1 cellular context compared by ENCODE assay signal in the genomic region with DNA sequence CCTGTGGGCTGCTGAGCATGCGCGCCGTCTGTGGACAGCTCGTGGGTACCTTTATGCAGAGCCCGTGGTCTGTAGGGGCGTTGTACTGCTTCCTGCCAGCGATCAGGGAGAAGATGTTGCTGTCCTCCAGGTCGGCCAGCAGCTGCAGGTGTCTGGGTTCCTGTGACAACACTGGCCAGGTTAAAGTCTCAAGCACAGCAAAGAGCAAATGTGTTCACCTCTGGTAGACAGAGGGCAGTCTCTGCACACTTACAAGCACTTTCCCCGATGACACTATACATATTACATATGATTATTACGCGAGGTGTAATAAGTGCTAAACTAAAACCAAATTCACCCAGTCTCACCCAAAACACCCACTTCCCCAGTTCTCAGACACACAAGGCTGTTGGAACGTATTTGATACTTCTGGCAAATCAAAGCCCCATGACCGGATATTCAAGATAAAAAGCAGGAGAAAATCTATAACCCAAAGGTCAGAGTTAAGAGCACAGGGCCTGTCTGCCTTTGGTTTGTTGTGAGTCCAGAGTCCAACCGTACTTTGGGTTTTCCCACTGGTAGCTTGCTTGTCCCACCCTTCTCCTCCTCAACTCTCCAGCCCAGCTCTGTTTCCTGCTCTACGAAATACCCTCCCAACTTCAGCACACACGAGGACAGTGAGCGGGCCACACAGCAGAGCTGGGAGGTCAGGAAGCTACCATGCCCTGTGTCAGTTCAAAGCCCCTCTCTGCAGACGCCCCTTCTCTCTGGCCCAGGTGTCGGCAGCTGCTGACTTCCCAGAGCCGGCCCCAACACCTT.
TF ChIP-seq lines count a peak whose summit lies in the region.

No MANE protein-coding gene starts in this region.

TF ChIP-seq in GM12878, 131 proteins besides CTCF, POLR2A, EP300 and RAD21:
- TF ChIP-seq, protein P1, sequence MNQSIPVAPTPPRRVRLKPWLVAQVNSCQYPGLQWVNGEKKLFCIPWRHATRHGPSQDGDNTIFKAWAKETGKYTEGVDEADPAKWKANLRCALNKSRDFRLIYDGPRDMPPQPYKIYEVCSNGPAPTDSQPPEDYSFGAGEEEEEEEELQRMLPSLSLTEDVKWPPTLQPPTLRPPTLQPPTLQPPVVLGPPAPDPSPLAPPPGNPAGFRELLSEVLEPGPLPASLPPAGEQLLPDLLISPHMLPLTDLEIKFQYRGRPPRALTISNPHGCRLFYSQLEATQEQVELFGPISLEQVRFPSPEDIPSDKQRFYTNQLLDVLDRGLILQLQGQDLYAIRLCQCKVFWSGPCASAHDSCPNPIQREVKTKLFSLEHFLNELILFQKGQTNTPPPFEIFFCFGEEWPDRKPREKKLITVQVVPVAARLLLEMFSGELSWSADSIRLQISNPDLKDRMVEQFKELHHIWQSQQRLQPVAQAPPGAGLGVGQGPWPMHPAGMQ (IDR thresholded peaks at IDR 0.05; ENCODE audit: borderline replicate concordance) = no peak
- TF ChIP-seq ZNF207 (IDR thresholded peaks at IDR 0.05; ENCODE audit: borderline replicate concordance) (no peak), SMC3 (IDR thresholded peaks at IDR 0.05; ENCODE audit: borderline replicate concordance, low read length) (peak; percentile 39; the same call in 1 of the 2 replicates), ZNF24 (IDR thresholded peaks at IDR 0.05) (no peak), FOS (IDR thresholded peaks at IDR 0.05; ENCODE audit: borderline replicate concordance, extremely low read depth, insufficient read length) (no peak), EZH2 (IDR thresholded peaks at IDR 0.05; ENCODE audit: borderline replicate concordance, control insufficient read depth, low read depth, low read length) (no peak), ZNF384 (IDR thresholded peaks at IDR 0.05; ENCODE audit: borderline replicate concordance, low read depth, low read length) (no peak)
- TF ChIP-seq, protein P2, sequence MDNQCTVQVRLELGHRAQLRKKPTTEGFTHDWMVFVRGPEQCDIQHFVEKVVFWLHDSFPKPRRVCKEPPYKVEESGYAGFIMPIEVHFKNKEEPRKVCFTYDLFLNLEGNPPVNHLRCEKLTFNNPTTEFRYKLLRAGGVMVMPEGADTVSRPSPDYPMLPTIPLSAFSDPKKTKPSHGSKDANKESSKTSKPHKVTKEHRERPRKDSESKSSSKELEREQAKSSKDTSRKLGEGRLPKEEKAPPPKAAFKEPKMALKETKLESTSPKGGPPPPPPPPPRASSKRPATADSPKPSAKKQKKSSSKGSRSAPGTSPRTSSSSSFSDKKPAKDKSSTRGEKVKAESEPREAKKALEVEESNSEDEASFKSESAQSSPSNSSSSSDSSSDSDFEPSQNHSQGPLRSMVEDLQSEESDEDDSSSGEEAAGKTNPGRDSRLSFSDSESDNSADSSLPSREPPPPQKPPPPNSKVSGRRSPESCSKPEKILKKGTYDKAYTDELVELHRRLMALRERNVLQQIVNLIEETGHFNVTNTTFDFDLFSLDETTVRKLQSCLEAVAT (IDR thresholded peaks at IDR 0.05) = no peak
- TF ChIP-seq, protein P3, sequence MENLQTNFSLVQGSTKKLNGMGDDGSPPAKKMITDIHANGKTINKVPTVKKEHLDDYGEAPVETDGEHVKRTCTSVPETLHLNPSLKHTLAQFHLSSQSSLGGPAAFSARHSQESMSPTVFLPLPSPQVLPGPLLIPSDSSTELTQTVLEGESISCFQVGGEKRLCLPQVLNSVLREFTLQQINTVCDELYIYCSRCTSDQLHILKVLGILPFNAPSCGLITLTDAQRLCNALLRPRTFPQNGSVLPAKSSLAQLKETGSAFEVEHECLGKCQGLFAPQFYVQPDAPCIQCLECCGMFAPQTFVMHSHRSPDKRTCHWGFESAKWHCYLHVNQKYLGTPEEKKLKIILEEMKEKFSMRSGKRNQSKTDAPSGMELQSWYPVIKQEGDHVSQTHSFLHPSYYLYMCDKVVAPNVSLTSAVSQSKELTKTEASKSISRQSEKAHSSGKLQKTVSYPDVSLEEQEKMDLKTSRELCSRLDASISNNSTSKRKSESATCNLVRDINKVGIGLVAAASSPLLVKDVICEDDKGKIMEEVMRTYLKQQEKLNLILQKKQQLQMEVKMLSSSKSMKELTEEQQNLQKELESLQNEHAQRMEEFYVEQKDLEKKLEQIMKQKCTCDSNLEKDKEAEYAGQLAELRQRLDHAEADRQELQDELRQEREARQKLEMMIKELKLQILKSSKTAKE (IDR thresholded peaks at IDR 0.05; ENCODE audit: low read depth, poor library complexity, severe bottlenecking) = no peak
